Comparison of ENCODE assay signal across 8 cellular contexts in the genomic region with DNA sequence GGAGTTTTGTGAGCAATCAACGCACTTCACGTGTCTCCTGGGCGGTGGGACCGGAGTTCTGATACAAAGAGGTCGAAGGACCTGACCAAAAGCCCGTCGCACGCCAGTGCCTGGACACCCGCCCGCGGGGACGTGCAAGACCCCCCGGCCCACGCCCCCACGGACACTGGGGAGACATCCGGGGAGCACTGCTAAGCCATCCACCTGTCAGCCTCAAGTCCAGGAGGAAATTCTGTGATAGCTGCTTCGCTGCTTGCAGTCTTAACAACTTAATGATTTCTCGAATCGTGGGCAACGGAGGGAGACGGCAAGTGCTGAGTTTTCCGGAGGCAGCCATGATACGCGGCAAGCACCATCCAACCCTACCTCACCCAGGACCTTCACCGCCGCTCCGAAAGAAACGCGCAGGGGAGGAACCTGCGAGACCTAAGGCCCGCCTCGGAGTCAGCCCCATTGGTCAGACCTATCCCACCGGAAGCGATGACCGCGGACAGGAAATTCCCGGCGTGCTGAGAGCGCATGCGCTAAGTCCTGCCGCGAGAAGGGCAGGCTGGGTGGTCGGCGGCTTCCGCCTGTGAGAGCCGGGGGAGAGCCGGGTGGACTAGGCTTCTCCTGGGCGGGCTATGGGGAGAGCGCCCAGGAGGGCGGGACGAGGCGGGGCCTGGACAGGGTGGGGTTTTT. TPM values are rescaled to one million over a fixed set of nuclear protein-coding genes. Genes with fewer than 3 reads are reported as not detected.
DNase-seq lines count a peak whose midpoint lies in the region; ATAC-seq and TF ChIP-seq lines count a peak whose summit lies in the region.

A gene (minus strand): TSS at position 393 of the 681 bp plus-strand sequence. CDS start 56 bp downstream, at position 337.

- H3K79me2 ChIP-seq in DND-41 (ENCODE audit: insufficient read depth, low read length) (peaks cover 23% of the 10 kb centered on the region), Karpas-422 (ENCODE audit: low read length) (peaks cover 50% of the 10 kb centered on the region), fibroblast of lung (ENCODE audit: control insufficient read depth, insufficient read depth, low read length) (peaks cover 12% of the 10 kb centered on the region)

- peak within 1 kb of the TSS; percentile 94 for H3K27ac Mint-ChIP-seq in activated T-helper 17 cell treated with anti-CD3 and anti-CD28 coated beads, Interleukin-2, amount 50 U/mL, for 72 hours
- peak within 1 kb of the TSS; percentile 84 to 97 (median 93) for H3K27ac Mint-ChIP-seq in naive thymus-derived CD4-positive, alpha-beta T cell
- peak within 1 kb of the TSS; percentile 96 for H3K27ac Mint-ChIP-seq in stimulated activated naive B cell treated with anti-CD40 and anti-IgM and Interleukin-4, amounts not matched to agents 10 μg/mL and 1 μg/mL and 100 μg/mL, for 72 hours

- H3K4me1 ChIP-seq in DND-41 (ENCODE audit: insufficient read depth, low read length) (peaks cover 25% of the 10 kb centered on the region), Karpas-422 (ENCODE audit: low read length) (peaks cover 37% of the 10 kb centered on the region), fibroblast of lung (ENCODE audit: control insufficient read depth, extremely low read depth, insufficient read depth, low read length) (peaks cover 6% of the 10 kb centered on the region)
- peaks cover 3 to 5% of the 10 kb centered on the region in 2 donors for H3K4me1 ChIP-seq in naive thymus-derived CD4-positive, alpha-beta T cell (ENCODE audit: control insufficient read depth in 2 of 2, insufficient read depth in 2 of 2, low read length in 2 of 2)

- intact Hi-C loops in naive thymus-derived CD4-positive, alpha-beta T cell (cut with micrococcal nuclease): loop anchor here (1.0 to 10.0 kb wide), 18 partner anchors 24 to 1961 kb away; a partner anchor contains a TSS

- no peaks in the 10 kb centered on the region for H3K27me3 Mint-ChIP-seq in activated T-helper 17 cell treated with anti-CD3 and anti-CD28 coated beads, Interleukin-2, amount 50 U/mL, for 72 hours
- no peaks in the 10 kb centered on the region for H3K27me3 Mint-ChIP-seq in naive thymus-derived CD4-positive, alpha-beta T cell
- no peaks in the 10 kb centered on the region for H3K27me3 Mint-ChIP-seq in stimulated activated naive B cell treated with anti-CD40 and anti-IgM and Interleukin-4, amounts not matched to agents 10 μg/mL and 1 μg/mL and 100 μg/mL, for 72 hours

- no peaks in the 10 kb centered on the region for H4K20me1 ChIP-seq in DND-41 (ENCODE audit: insufficient read depth, low read length)
- H4K20me1 ChIP-seq in Karpas-422 (ENCODE audit: insufficient read depth, low read depth, low read length): no peaks in the 10 kb centered on the region
- H4K20me1 ChIP-seq in fibroblast of lung (ENCODE audit: control insufficient read depth, extremely low read depth, insufficient read depth, low read length): no peaks in the 10 kb centered on the region

- TF ChIP-seq CTCF in DND-41 (IDR thresholded peaks at IDR 0.05; ENCODE audit: borderline replicate concordance, extremely low read depth, low read length, poor library complexity, severe bottlenecking) (no peak), RWPE1 (conservative IDR thresholded peaks at IDR 0.05; ENCODE audit: low read depth) (no peak), fibroblast of lung (conservative IDR thresholded peaks at IDR 0.05 in 1 of 2, IDR thresholded peaks at IDR 0.05 in 1 of 2; ENCODE audit: low read depth in 1 of 2, low read length in 2 of 2) (no peak)

- H2AFZ ChIP-seq in DND-41 (ENCODE audit: low read depth, low read length): peak within 1 kb of the TSS; percentile 99
- H2AFZ ChIP-seq in Karpas-422 (ENCODE audit: low read length): peak within 1 kb of the TSS; percentile 46
- H2AFZ ChIP-seq in fibroblast of lung (ENCODE audit: low read length): peak within 1 kb of the TSS; percentile 95

- DNase-seq in DND-41 (peak; percentile 99), Karpas-422 (peak; percentile 100), RWPE1 (ENCODE audit: low spot score) (peak; percentile 90), fibroblast of lung (ENCODE audit: low read depth in 2 of 2) (peak; percentile 98)
- peak; percentile 84 to 98 (median 94) for DNase-seq in naive thymus-derived CD4-positive, alpha-beta T cell
- DNase-seq in stimulated activated naive B cell treated with anti-CD40 and anti-IgM and Interleukin-4, amounts not matched to agents 10 μg/mL and 1 μg/mL and 100 μg/mL, for 72 hours: peak; percentile 99

- no peaks in the 10 kb centered on the region for H3K9me3 Mint-ChIP-seq in activated T-helper 17 cell treated with anti-CD3 and anti-CD28 coated beads, Interleukin-2, amount 50 U/mL, for 72 hours
- no peaks in the 10 kb centered on the region for H3K9me3 Mint-ChIP-seq in naive thymus-derived CD4-positive, alpha-beta T cell
- H3K9me3 Mint-ChIP-seq in stimulated activated naive B cell treated with anti-CD40 and anti-IgM and Interleukin-4, amounts not matched to agents 10 μg/mL and 1 μg/mL and 100 μg/mL, for 72 hours: no peaks in the 10 kb centered on the region

- H3K36me3 ChIP-seq in DND-41 (ENCODE audit: insufficient read depth, low read length) (peaks cover 25% of the 10 kb centered on the region), Karpas-422 (ENCODE audit: insufficient read depth, low read length) (peaks cover 33% of the 10 kb centered on the region), fibroblast of lung (ENCODE audit: control insufficient read depth, insufficient read depth, low read length) (peaks cover 2% of the 10 kb centered on the region)
- peaks cover 0 to 14% (median 0%) of the 10 kb centered on the region in 3 experiments for H3K36me3 ChIP-seq in naive thymus-derived CD4-positive, alpha-beta T cell (ENCODE audit: control insufficient read depth in 2 of 3, insufficient read depth in 3 of 3, low read length in 3 of 3)

- H3K4me3 ChIP-seq in DND-41 (ENCODE audit: low read depth in 1 of 2, low read length in 2 of 2) (peak within 1 kb of the TSS; percentile 75 to 87), Karpas-422 (ENCODE audit: low read length) (peak within 1 kb of the TSS; percentile 96), fibroblast of lung (replicated peaks in 1 of 4; ENCODE audit: control extremely low read depth in 1 of 4, insufficient read depth in 1 of 4, low read depth in 3 of 4, low read length in 4 of 4) (peak within 1 kb of the TSS; percentile 91 to 96 (median 93))
- peak within 1 kb of the TSS; percentile 86 for H3K4me3 ChIP-seq in naive thymus-derived CD4-positive, alpha-beta T cell (ENCODE audit: low read length)

- H3K27me3 ChIP-seq in DND-41 (ENCODE audit: insufficient read depth, low read length, poor library complexity): no peaks in the 10 kb centered on the region
- H3K27me3 ChIP-seq in Karpas-422 (ENCODE audit: low read length): no peaks in the 10 kb centered on the region
- no peaks in the 10 kb centered on the region for H3K27me3 ChIP-seq in fibroblast of lung (ENCODE audit: control insufficient read depth, insufficient read depth, low read length)
- no peaks in the 10 kb centered on the region for H3K27me3 ChIP-seq in naive thymus-derived CD4-positive, alpha-beta T cell (ENCODE audit: control insufficient read depth in 2 of 2, insufficient read depth in 2 of 2, low read length in 2 of 2)

- POLR2A ChIA-PET in RWPE1 (lab: Yijun Ruan, JAX; ENCODE audit: low non-redundant PET): no interaction called here
- POLR2A ChIA-PET in naive thymus-derived CD4-positive, alpha-beta T cell (lab: Charles Lee): interaction anchor here (0.6 to 1.9 kb wide), 11 partner anchors 8 to 1516 kb away, joined by 3 to 11 read pairs (median 4); a partner anchor contains a TSS

- ATAC-seq in DND-41 (ENCODE audit: insufficient read depth, low read depth): peak; percentile 95
- ATAC-seq in GM21825 (IDR thresholded peaks at IDR 0.05; ENCODE audit: unreplicated experiment): peak; percentile 96
- ATAC-seq in activated T-helper 17 cell treated with anti-CD3 and anti-CD28 coated beads, Interleukin-2, amount 50 U/mL, for 72 hours (replicated peaks): peak; percentile 93
- peak; percentile 96 for ATAC-seq in naive thymus-derived CD4-positive, alpha-beta T cell
- ATAC-seq in stimulated activated naive B cell treated with anti-CD40 and anti-IgM and Interleukin-4, amounts not matched to agents 10 μg/mL and 1 μg/mL and 100 μg/mL, for 72 hours (replicated peaks): peak; percentile 96 to 97

- H3K36me3 Mint-ChIP-seq in activated T-helper 17 cell treated with anti-CD3 and anti-CD28 coated beads, Interleukin-2, amount 50 U/mL, for 72 hours (ENCODE audit: low read depth): peaks cover 59% of the 10 kb centered on the region
- H3K36me3 Mint-ChIP-seq in naive thymus-derived CD4-positive, alpha-beta T cell: peaks cover 0 to 11% (median 2%) of the 10 kb centered on the region in 5 donors
- peaks cover 8 to 12% of the 10 kb centered on the region in 2 donors for H3K36me3 Mint-ChIP-seq in stimulated activated naive B cell treated with anti-CD40 and anti-IgM and Interleukin-4, amounts not matched to agents 10 μg/mL and 1 μg/mL and 100 μg/mL, for 72 hours

- H3K27ac ChIP-seq in DND-41 (ENCODE audit: low read length) (peak within 1 kb of the TSS; percentile 97), Karpas-422 (ENCODE audit: low read length) (peak within 1 kb of the TSS; percentile 87), RWPE1 (peak within 1 kb of the TSS; percentile 83), fibroblast of lung (ENCODE audit: insufficient read depth, low read length) (peak within 1 kb of the TSS; percentile 86)
- H3K27ac ChIP-seq in naive thymus-derived CD4-positive, alpha-beta T cell (ENCODE audit: low read depth, low read length): peak within 1 kb of the TSS; percentile 90

- H3K9me2 ChIP-seq in Karpas-422 (replicated peaks; ENCODE audit: insufficient read depth, low read length): no peaks in the 10 kb centered on the region

- H3K4me3 Mint-ChIP-seq in activated T-helper 17 cell treated with anti-CD3 and anti-CD28 coated beads, Interleukin-2, amount 50 U/mL, for 72 hours: peak within 1 kb of the TSS; percentile 98
- H3K4me3 Mint-ChIP-seq in naive thymus-derived CD4-positive, alpha-beta T cell: peak within 1 kb of the TSS; percentile 80 to 98 (median 96)
- H3K4me3 Mint-ChIP-seq in stimulated activated naive B cell treated with anti-CD40 and anti-IgM and Interleukin-4, amounts not matched to agents 10 μg/mL and 1 μg/mL and 100 μg/mL, for 72 hours: peak within 1 kb of the TSS; percentile 97 to 99

- CTCF ChIA-PET in RWPE1 (lab: Yijun Ruan, JAX): interaction anchor here (0.6 to 0.7 kb wide), 2 partner anchors 25 to 447 kb away, joined by 3 to 5 read pairs; no protein-coding TSS in a partner anchor
- CTCF ChIA-PET in naive thymus-derived CD4-positive, alpha-beta T cell (lab: Charles Lee): interaction anchor here (2.0 kb wide), 1 partner anchor 15 kb away, joined by 12 read pairs; no protein-coding TSS in a partner anchor

- H3K9ac ChIP-seq in DND-41 (ENCODE audit: low read depth, low read length) (peak within 1 kb of the TSS; percentile 90), Karpas-422 (ENCODE audit: low read length) (peak within 1 kb of the TSS; percentile 97), fibroblast of lung (ENCODE audit: insufficient read depth, low read length) (peak within 1 kb of the TSS; percentile 84)

- H3K9me3 ChIP-seq in DND-41 (ENCODE audit: insufficient read depth, low read length, severe bottlenecking) (no peaks in the 10 kb centered on the region), Karpas-422 (ENCODE audit: low read length) (no peaks in the 10 kb centered on the region), fibroblast of lung (ENCODE audit: control insufficient read depth, insufficient read depth, low read depth, low read length) (no peaks in the 10 kb centered on the region)
- H3K9me3 ChIP-seq in naive thymus-derived CD4-positive, alpha-beta T cell (ENCODE audit: control insufficient read depth in 2 of 3, low read length in 3 of 3): no peaks in the 10 kb centered on the region

- peak within 1 kb of the TSS; percentile 76 for H3K4me2 ChIP-seq in DND-41 (ENCODE audit: insufficient read depth, low read length)
- H3K4me2 ChIP-seq in Karpas-422 (ENCODE audit: low read depth, low read length, poor library complexity, severe bottlenecking): peak within 1 kb of the TSS; percentile 89
- peak within 1 kb of the TSS; percentile 94 for H3K4me2 ChIP-seq in fibroblast of lung (ENCODE audit: extremely low read depth, insufficient read depth, low read length)

- peaks cover 6% of the 10 kb centered on the region for H3K4me1 Mint-ChIP-seq in activated T-helper 17 cell treated with anti-CD3 and anti-CD28 coated beads, Interleukin-2, amount 50 U/mL, for 72 hours
- H3K4me1 Mint-ChIP-seq in naive thymus-derived CD4-positive, alpha-beta T cell: peaks cover 10 to 48% (median 41%) of the 10 kb centered on the region in 7 donors
- H3K4me1 Mint-ChIP-seq in stimulated activated naive B cell treated with anti-CD40 and anti-IgM and Interleukin-4, amounts not matched to agents 10 μg/mL and 1 μg/mL and 100 μg/mL, for 72 hours: peaks cover 6 to 32% of the 10 kb centered on the region in 2 donors

RNA-seq across cellular contexts. Expression of the gene that starts here (rescaled TPM):
- total RNA-seq in Karpas-422 (2014; rRNA removed; shearing (Covaris generic); ENCODE audit: low replicate concordance): 40.3 and 45.0 TPM in 2 replicates
- total RNA-seq in activated T-helper 17 cell treated with anti-CD3 and anti-CD28 coated beads, Interleukin-2, amount 50 U/mL, for 72 hours: 10 to 100 TPM; 38.6 to 48.9 TPM
- total RNA-seq in fibroblast of lung: 16.4 and 28.9 TPM in 2 replicates
- 16.3 and 18.0 TPM in 2 replicates for polyA plus RNA-seq in fibroblast of lung
- 13.0 and 14.7 TPM in 2 replicates for polyA plus RNA-seq in fibroblast of lung (2012)
- 1.1 and 14.7 TPM in 2 replicates for polyA minus RNA-seq in fibroblast of lung (ENCODE audit: low replicate concordance)
- total RNA-seq in naive thymus-derived CD4-positive, alpha-beta T cell: 10 to 100 TPM; 20.5 to 45.4 (median 29.7) TPM
- polyA plus RNA-seq in naive thymus-derived CD4-positive, alpha-beta T cell: 10 to 100 TPM; 15.8 to 27.1 TPM

Comparison
In these comparisons a context has a peak if more than half of its experiments do, and no peak if none do; other contexts are left out.
1. Peak in every context shown above with its lines: DNase-seq, ATAC-seq, H3K4me3 ChIP-seq and H3K27ac ChIP-seq.
2. H2AFZ ChIP-seq: peak in every context shown above with its lines; median percentile 99 in DND-41; 95 in fibroblast of lung; 46 in Karpas-422.